Comparison of ENCODE assay signal across 1 cellular context in genomic region chr1:165630629-165631402, GRCh38.
TF ChIP-seq lines count a peak whose summit lies in the region.

Gene MGST3 (plus strand): TSS chr1:165631234. CDS start chr1:165649848, 18,614 bp downstream.

TF ChIP-seq in HepG2, 621 proteins besides CTCF, POLR2A, EP300 and RAD21 (continued from another document and continues in another):
- TF ChIP-seq SOX13 (IDR thresholded peaks at IDR 0.05): no peak
- 0 out of 4 replicates have a peak, but pooled peaks of 1 of the 2 experiments have one; percentile 22 for TF ChIP-seq SOX13 (CRISPR knock-in tag; conservative IDR thresholded peaks at IDR 0.05 in 1 of 2, IDR thresholded peaks at IDR 0.05 in 1 of 2)
- no peak for TF ChIP-seq ZNF83 (CRISPR knock-in tag; IDR thresholded peaks at IDR 0.05; ENCODE audit: borderline replicate concordance)
- no peak for TF ChIP-seq ZNF615 (CRISPR knock-in tag; IDR thresholded peaks at IDR 0.05; ENCODE audit: borderline replicate concordance)
- TF ChIP-seq PRMT3 (CRISPR knock-in tag; IDR thresholded peaks at IDR 0.05; ENCODE audit: borderline replicate concordance, low read depth): no peak
- peak; percentile 66 for TF ChIP-seq ZNF18 (CRISPR knock-in tag; IDR thresholded peaks at IDR 0.05; ENCODE audit: insufficient replicate concordance)
- no peak for TF ChIP-seq RORA (CRISPR knock-in tag; IDR thresholded peaks at IDR 0.05)
- TF ChIP-seq PRDM4 (CRISPR knock-in tag; IDR thresholded peaks at IDR 0.05; ENCODE audit: borderline replicate concordance): peak; percentile 63; the same call in 1 of the 2 replicates
- no peak for TF ChIP-seq ZNF3 (CRISPR knock-in tag; IDR thresholded peaks at IDR 0.05)
- TF ChIP-seq ZNF788 (CRISPR knock-in tag; IDR thresholded peaks at IDR 0.05; ENCODE audit: borderline replicate concordance): peak; percentile 73; the same call in 1 of the 2 replicates
- no peak for TF ChIP-seq TP53 (CRISPR knock-in tag; conservative IDR thresholded peaks at IDR 0.05)
- TF ChIP-seq JARID2 (CRISPR knock-in tag; IDR thresholded peaks at IDR 0.05; ENCODE audit: insufficient replicate concordance): no peak
- no peak for TF ChIP-seq CSRNP1 (CRISPR knock-in tag; IDR thresholded peaks at IDR 0.05)
- TF ChIP-seq STAG1 (CRISPR knock-in tag; IDR thresholded peaks at IDR 0.05): no peak
- TF ChIP-seq MLXIP (CRISPR knock-in tag; IDR thresholded peaks at IDR 0.05; ENCODE audit: borderline replicate concordance): no peak
- TF ChIP-seq NFKBIZ (CRISPR knock-in tag; IDR thresholded peaks at IDR 0.05): 0 out of 2 replicates have a peak, but pooled peaks have one; percentile 11
- TF ChIP-seq IRX3 (CRISPR knock-in tag; IDR thresholded peaks at IDR 0.05; ENCODE audit: borderline replicate concordance, low read depth): no peak; the same call in 1 of the 2 replicates
- no peak for TF ChIP-seq ZNF101 (CRISPR knock-in tag; IDR thresholded peaks at IDR 0.05; ENCODE audit: borderline replicate concordance, low read depth)
- no peak for TF ChIP-seq SNAPC5 (CRISPR knock-in tag; IDR thresholded peaks at IDR 0.05; ENCODE audit: borderline replicate concordance)
- peak; percentile 73; the same call in 1 of the 2 replicates for TF ChIP-seq ZNF709 (CRISPR knock-in tag; IDR thresholded peaks at IDR 0.05)
- no peak for TF ChIP-seq FOSL2 (CRISPR knock-in tag; IDR thresholded peaks at IDR 0.05)
- no peak for TF ChIP-seq ZNF510 (CRISPR knock-in tag; IDR thresholded peaks at IDR 0.05; ENCODE audit: low read depth)
- peak; percentile 77 for TF ChIP-seq HNRNPLL (IDR thresholded peaks at IDR 0.05; ENCODE audit: low read depth, low read length, poor library complexity, severe bottlenecking)
- TF ChIP-seq NAIF1 (CRISPR knock-in tag; IDR thresholded peaks at IDR 0.05; ENCODE audit: borderline replicate concordance): no peak
- TF ChIP-seq ZNF281 (CRISPR knock-in tag; IDR thresholded peaks at IDR 0.05; ENCODE audit: borderline replicate concordance): no peak
- no peak for TF ChIP-seq BRCA1 (CRISPR knock-in tag; IDR thresholded peaks at IDR 0.05)
- 0 out of 2 replicates have a peak, but pooled peaks have one; percentile 23 for TF ChIP-seq TOE1 (CRISPR knock-in tag; IDR thresholded peaks at IDR 0.05)
- TF ChIP-seq GATA4 (IDR thresholded peaks at IDR 0.05; ENCODE audit: borderline replicate concordance, low read depth): no peak
- TF ChIP-seq TOPORS (CRISPR knock-in tag; IDR thresholded peaks at IDR 0.05): no peak
- TF ChIP-seq ZNF678 (CRISPR knock-in tag; IDR thresholded peaks at IDR 0.05): no peak
- peak; percentile 71 for TF ChIP-seq ZNF430 (CRISPR knock-in tag; IDR thresholded peaks at IDR 0.05)
- TF ChIP-seq SALL2 (CRISPR knock-in tag; IDR thresholded peaks at IDR 0.05): no peak; the same call in 1 of the 2 replicates
- TF ChIP-seq ZNF891 (CRISPR knock-in tag; IDR thresholded peaks at IDR 0.05): peak; percentile 73; the same call in 1 of the 2 replicates
- no peak for TF ChIP-seq KDM1A (CRISPR knock-in tag; IDR thresholded peaks at IDR 0.05)
- 0 out of 2 replicates have a peak, but pooled peaks have one; percentile 19 for TF ChIP-seq BRD4 (CRISPR knock-in tag; IDR thresholded peaks at IDR 0.05)
- no peak for TF ChIP-seq SAFB2 (CRISPR knock-in tag; IDR thresholded peaks at IDR 0.05; ENCODE audit: borderline replicate concordance, low read depth)
- 0 out of 2 replicates have a peak, but pooled peaks have one; percentile 14 for TF ChIP-seq ZSCAN20 (CRISPR knock-in tag; IDR thresholded peaks at IDR 0.05; ENCODE audit: borderline replicate concordance)
- no peak for TF ChIP-seq THYN1 (CRISPR knock-in tag; IDR thresholded peaks at IDR 0.05; ENCODE audit: borderline replicate concordance, low read depth)
- TF ChIP-seq PATZ1 (CRISPR knock-in tag; IDR thresholded peaks at IDR 0.05): no peak
- TF ChIP-seq CREBL2 (CRISPR knock-in tag; IDR thresholded peaks at IDR 0.05; ENCODE audit: borderline replicate concordance): no peak
- TF ChIP-seq ZBTB43 (CRISPR knock-in tag; conservative IDR thresholded peaks at IDR 0.05): no peak
- no peak for TF ChIP-seq HOXA7 (CRISPR knock-in tag; IDR thresholded peaks at IDR 0.05)
- peak; percentile 74; the same call in 1 of the 2 replicates for TF ChIP-seq ARID4A (CRISPR knock-in tag; IDR thresholded peaks at IDR 0.05; ENCODE audit: borderline replicate concordance)
